In the genomic region with DNA sequence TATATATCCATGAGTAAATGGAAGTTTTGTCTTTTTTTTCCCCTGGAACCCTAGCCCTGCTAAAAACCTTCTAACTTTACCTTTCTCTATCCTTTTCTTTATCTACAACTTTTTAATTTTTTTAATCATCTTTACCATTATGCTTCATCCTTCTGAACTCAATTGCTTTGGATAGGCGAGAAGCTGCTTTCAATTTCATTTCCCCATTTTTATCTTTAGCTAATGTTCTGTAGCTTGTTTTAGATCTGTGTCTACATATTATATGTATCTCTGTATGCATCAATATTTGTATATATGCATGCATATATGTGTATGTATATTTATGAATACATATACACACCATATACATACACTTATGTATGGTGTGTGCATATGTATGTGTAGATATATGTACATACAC, we compare ENCODE assay signal across 12 cellular contexts. TPM values are rescaled to one million over a fixed set of nuclear protein-coding genes. Genes with fewer than 3 reads are reported as not detected.
DNase-seq lines count a peak whose midpoint lies in the region; ATAC-seq, FAIRE-seq and TF ChIP-seq lines count a peak whose summit lies in the region.
"Had no signal": no experiment of that assay in that cellular context is flagged by ENCODE, and none has a peak within 500 bp of the region (broad histone marks: within the 10 kb centered on the region; RNA-seq: fewer than 3 reads in every experiment).

No MANE protein-coding gene starts in this region.

- no peak overlapping the region for H3K4me3 Mint-ChIP-seq in activated naive CD8-positive, alpha-beta T cell treated with anti-CD3 and anti-CD28 coated beads for 36 hours

- H3K4me1 Mint-ChIP-seq in activated naive CD8-positive, alpha-beta T cell treated with anti-CD3 and anti-CD28 coated beads for 36 hours: peaks cover 77% of the 10 kb centered on the region

- peak; percentile 73 for ATAC-seq in GM21367 (IDR thresholded peaks at IDR 0.05; ENCODE audit: unreplicated experiment)
- peak; percentile 74 for ATAC-seq in HG03432 (IDR thresholded peaks at IDR 0.05; ENCODE audit: unreplicated experiment)

- DNase-seq in GM18507 (ENCODE audit: extremely low spot score, insufficient read length, low read depth) (no peak), COR-L47 (lab: John Stamatoyannopoulos, UW) (no peak), NCI-H1092 treated with DMSO at 0.1 percent for 48 hours (lab: John Stamatoyannopoulos, UW) (no peak), H54 (ENCODE audit: insufficient read length, low spot score) (no peak), RPMI8226 (no peak)
- DNase-seq in activated naive CD8-positive, alpha-beta T cell treated with anti-CD3 and anti-CD28 coated beads for 36 hours: no peak
- DNase-seq: DMS153; effector CD8-positive, alpha-beta T cell; NCI-H524; retina had no signal

- FAIRE-seq in GM18507 (lab: Jason Lieb, UNC) (peak; percentile 26), H54 (lab: Jason Lieb, UNC) (no peak)

- peaks cover 71% of the 10 kb centered on the region for H3K36me3 Mint-ChIP-seq in activated naive CD8-positive, alpha-beta T cell treated with anti-CD3 and anti-CD28 coated beads for 36 hours

- no peak for TF ChIP-seq POLR2A in H54 (IDR thresholded peaks at IDR 0.05; ENCODE audit: low read depth, low read length)

- peaks cover 1% of the 10 kb centered on the region for H3K9me3 Mint-ChIP-seq in activated naive CD8-positive, alpha-beta T cell treated with anti-CD3 and anti-CD28 coated beads for 36 hours

- peak overlapping the region; percentile 78 for H3K27ac Mint-ChIP-seq in activated naive CD8-positive, alpha-beta T cell treated with anti-CD3 and anti-CD28 coated beads for 36 hours

- no peaks in the 10 kb centered on the region for H3K27me3 Mint-ChIP-seq in activated naive CD8-positive, alpha-beta T cell treated with anti-CD3 and anti-CD28 coated beads for 36 hours

RNA-seq across cellular contexts. Expression of a gene that starts 57.4 kb away (rescaled TPM):
- total RNA-seq in activated naive CD8-positive, alpha-beta T cell treated with anti-CD3 and anti-CD28 coated beads for 36 hours: 100 to 1,000 TPM; 421 to 422 TPM
